In the genomic region with DNA sequence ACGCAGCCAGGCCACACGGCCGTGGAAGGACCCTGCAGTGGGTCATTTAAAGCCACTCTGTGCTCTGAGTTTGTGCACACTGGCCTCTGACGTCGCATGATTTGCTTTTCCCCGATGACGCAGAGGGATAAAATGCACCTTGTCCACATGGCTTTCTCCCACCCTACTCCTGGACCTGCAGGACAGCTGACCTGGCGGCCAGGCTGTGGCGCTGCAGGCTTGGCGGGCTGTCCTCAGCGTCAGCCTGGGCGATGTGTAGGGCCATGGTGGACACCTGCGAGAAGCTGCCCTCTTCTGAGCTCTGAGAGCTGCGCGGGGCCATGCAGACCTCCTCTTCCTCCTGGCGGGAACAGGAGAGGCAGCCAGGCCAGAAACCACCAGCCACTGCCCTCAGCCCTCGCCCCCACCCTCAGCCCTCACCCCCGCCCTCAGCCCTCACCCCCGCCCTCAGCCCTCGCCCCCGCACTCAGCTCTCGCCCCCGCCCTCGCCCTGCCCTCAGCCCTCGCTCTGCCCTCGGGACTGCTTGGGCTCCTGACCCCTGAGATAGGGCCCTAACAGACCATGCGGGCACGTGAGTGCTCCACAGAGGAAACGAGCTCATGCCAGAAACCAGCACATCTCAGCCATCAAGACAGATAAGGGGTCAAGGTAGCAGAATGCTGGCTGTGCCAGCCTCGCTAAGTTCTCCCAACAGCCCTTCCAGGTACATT, we compare ENCODE assay signal across 1 cellular context.
TF ChIP-seq lines count a peak whose summit lies in the region.

No MANE protein-coding gene starts in this region.

TF ChIP-seq in K562, 482 proteins besides CTCF, POLR2A, EP300 and RAD21 (continued from another document and continues in another):
- TF ChIP-seq, protein P1, sequence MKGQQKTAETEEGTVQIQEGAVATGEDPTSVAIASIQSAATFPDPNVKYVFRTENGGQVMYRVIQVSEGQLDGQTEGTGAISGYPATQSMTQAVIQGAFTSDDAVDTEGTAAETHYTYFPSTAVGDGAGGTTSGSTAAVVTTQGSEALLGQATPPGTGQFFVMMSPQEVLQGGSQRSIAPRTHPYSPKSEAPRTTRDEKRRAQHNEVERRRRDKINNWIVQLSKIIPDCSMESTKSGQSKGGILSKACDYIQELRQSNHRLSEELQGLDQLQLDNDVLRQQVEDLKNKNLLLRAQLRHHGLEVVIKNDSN (CRISPR knock-in tag; IDR thresholded peaks at IDR 0.05): peak; percentile 61
- TF ChIP-seq, protein P2, sequence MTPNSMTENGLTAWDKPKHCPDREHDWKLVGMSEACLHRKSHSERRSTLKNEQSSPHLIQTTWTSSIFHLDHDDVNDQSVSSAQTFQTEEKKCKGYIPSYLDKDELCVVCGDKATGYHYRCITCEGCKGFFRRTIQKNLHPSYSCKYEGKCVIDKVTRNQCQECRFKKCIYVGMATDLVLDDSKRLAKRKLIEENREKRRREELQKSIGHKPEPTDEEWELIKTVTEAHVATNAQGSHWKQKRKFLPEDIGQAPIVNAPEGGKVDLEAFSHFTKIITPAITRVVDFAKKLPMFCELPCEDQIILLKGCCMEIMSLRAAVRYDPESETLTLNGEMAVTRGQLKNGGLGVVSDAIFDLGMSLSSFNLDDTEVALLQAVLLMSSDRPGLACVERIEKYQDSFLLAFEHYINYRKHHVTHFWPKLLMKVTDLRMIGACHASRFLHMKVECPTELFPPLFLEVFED (CRISPR knock-in tag; conservative IDR thresholded peaks at IDR 0.05): no peak
- peak in 1 of 2 experiments; percentile 26; a peak in 1 of 4 replicates for TF ChIP-seq NRF1 (conservative IDR thresholded peaks at IDR 0.05 in 1 of 2, IDR thresholded peaks at IDR 0.05 in 1 of 2)
- TF ChIP-seq RCOR1 (IDR thresholded peaks at IDR 0.05; ENCODE audit: borderline replicate concordance in 1 of 2, low read depth in 2 of 2, low read length in 2 of 2): 0 out of 4 replicates have a peak, but pooled peaks of 1 of the 2 experiments have one; percentile 25
- no peak for TF ChIP-seq PYGO2 (tag; IDR thresholded peaks at IDR 0.05)
- no peak for TF ChIP-seq LARP7 (IDR thresholded peaks at IDR 0.05)
- TF ChIP-seq RB1 (IDR thresholded peaks at IDR 0.05; ENCODE audit: low read depth): peak; percentile 75
- TF ChIP-seq E4F1 (CRISPR knock-in tag; IDR thresholded peaks at IDR 0.05; ENCODE audit: borderline replicate concordance): no peak
- TF ChIP-seq HMG20B (CRISPR knock-in tag; IDR thresholded peaks at IDR 0.05): no peak
- TF ChIP-seq CC2D1A (IDR thresholded peaks at IDR 0.05): no peak
- TF ChIP-seq IRF9 (tag; IDR thresholded peaks at IDR 0.05): no peak
- TF ChIP-seq GTF2B (IDR thresholded peaks at IDR 0.05; ENCODE audit: extremely low read depth, insufficient read length): no peak
- TF ChIP-seq DIDO1 (tag; IDR thresholded peaks at IDR 0.05; ENCODE audit: low read depth): no peak
- no peak for TF ChIP-seq ZNF445 (CRISPR knock-in tag; IDR thresholded peaks at IDR 0.05; ENCODE audit: low read depth)
- no peak for TF ChIP-seq HDAC2 (IDR thresholded peaks at IDR 0.05)
- TF ChIP-seq NR3C1 (CRISPR knock-in tag; IDR thresholded peaks at IDR 0.05): no peak
- no peak for TF ChIP-seq THAP7 (CRISPR knock-in tag; IDR thresholded peaks at IDR 0.05)
- no peak for TF ChIP-seq ZC3H8 (IDR thresholded peaks at IDR 0.05)
- TF ChIP-seq, protein P3, sequence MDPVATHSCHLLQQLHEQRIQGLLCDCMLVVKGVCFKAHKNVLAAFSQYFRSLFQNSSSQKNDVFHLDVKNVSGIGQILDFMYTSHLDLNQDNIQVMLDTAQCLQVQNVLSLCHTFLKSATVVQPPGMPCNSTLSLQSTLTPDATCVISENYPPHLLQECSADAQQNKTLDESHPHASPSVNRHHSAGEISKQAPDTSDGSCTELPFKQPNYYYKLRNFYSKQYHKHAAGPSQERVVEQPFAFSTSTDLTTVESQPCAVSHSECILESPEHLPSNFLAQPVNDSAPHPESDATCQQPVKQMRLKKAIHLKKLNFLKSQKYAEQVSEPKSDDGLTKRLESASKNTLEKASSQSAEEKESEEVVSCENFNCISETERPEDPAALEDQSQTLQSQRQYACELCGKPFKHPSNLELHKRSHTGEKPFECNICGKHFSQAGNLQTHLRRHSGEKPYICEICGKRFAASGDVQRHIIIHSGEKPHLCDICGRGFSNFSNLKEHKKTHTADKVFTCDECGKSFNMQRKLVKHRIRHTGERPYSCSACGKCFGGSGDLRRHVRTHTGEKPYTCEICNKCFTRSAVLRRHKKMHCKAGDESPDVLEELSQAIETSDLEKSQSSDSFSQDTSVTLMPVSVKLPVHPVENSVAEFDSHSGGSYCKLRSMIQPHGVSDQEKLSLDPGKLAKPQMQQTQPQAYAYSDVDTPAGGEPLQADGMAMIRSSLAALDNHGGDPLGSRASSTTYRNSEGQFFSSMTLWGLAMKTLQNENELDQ (CRISPR knock-in tag; IDR thresholded peaks at IDR 0.05; ENCODE audit: borderline replicate concordance): no peak
- TF ChIP-seq NFXL1 (CRISPR knock-in tag; IDR thresholded peaks at IDR 0.05): no peak
- peak; percentile 63; the same call in 1 of the 2 replicates for TF ChIP-seq CTBP1 (IDR thresholded peaks at IDR 0.05; ENCODE audit: borderline replicate concordance)
- TF ChIP-seq ATF1 (CRISPR knock-in tag; IDR thresholded peaks at IDR 0.05): no peak
- peak; percentile 63 for TF ChIP-seq ATF1 (tag; IDR thresholded peaks at IDR 0.05)
- no peak for TF ChIP-seq HDGF (IDR thresholded peaks at IDR 0.05)
- TF ChIP-seq, protein P4, sequence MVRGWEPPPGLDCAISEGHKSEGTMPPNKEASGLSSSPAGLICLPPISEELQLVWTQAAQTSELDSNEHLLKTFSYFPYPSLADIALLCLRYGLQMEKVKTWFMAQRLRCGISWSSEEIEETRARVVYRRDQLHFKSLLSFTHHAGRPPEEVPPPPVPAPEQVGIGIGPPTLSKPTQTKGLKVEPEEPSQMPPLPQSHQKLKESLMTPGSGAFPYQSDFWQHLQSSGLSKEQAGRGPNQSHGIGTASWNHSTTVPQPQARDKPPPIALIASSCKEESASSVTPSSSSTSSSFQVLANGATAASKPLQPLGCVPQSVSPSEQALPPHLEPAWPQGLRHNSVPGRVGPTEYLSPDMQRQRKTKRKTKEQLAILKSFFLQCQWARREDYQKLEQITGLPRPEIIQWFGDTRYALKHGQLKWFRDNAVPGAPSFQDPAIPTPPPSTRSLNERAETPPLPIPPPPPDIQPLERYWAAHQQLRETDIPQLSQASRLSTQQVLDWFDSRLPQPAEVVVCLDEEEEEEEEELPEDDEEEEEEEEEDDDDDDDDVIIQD (CRISPR knock-in tag; IDR thresholded peaks at IDR 0.05): no peak
- TF ChIP-seq ARID2 (IDR thresholded peaks at IDR 0.05): no peak
- no peak for TF ChIP-seq ZNF175 (CRISPR knock-in tag; IDR thresholded peaks at IDR 0.05; ENCODE audit: low read depth)
- TF ChIP-seq EWSR1 (IDR thresholded peaks at IDR 0.05; ENCODE audit: borderline replicate concordance, low read depth, partially characterized antibody): no peak
- peak; percentile 91 for TF ChIP-seq TFAP4 (CRISPR knock-in tag; IDR thresholded peaks at IDR 0.05; ENCODE audit: borderline replicate concordance)
- no peak for TF ChIP-seq SIRT6 (IDR thresholded peaks at IDR 0.05; ENCODE audit: low read depth, low read length)
- TF ChIP-seq BHLHE40 (IDR thresholded peaks at IDR 0.05; ENCODE audit: low read length): peak; percentile 47
- TF ChIP-seq, protein P5, sequence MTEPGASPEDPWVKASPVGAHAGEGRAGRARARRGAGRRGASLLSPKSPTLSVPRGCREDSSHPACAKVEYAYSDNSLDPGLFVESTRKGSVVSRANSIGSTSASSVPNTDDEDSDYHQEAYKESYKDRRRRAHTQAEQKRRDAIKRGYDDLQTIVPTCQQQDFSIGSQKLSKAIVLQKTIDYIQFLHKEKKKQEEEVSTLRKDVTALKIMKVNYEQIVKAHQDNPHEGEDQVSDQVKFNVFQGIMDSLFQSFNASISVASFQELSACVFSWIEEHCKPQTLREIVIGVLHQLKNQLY (CRISPR knock-in tag; conservative IDR thresholded peaks at IDR 0.05): no peak
- TF ChIP-seq CREB1 (IDR thresholded peaks at IDR 0.05): peak; percentile 66; the same call in 1 of the 2 replicates
- TF ChIP-seq CREB1 (CRISPR knock-in tag; IDR thresholded peaks at IDR 0.05): peak; percentile 75
- no peak for TF ChIP-seq ZNF764 (CRISPR knock-in tag; IDR thresholded peaks at IDR 0.05; ENCODE audit: low read depth)
- no peak for TF ChIP-seq ZKSCAN1 (IDR thresholded peaks at IDR 0.05; ENCODE audit: low read depth, low read length)
- TF ChIP-seq NEUROD1 (IDR thresholded peaks at IDR 0.05; ENCODE audit: borderline replicate concordance, low read depth, low read length, partially characterized antibody): no peak
- no peak for TF ChIP-seq POLR3G (IDR thresholded peaks at IDR 0.05; ENCODE audit: extremely low read depth, insufficient read length, insufficient replicate concordance)
- TF ChIP-seq L3MBTL2 (IDR thresholded peaks at IDR 0.05): peak; percentile 67
- 0 out of 2 replicates have a peak, but pooled peaks have one; percentile 48 for TF ChIP-seq MYNN (IDR thresholded peaks at IDR 0.05)
- no peak for TF ChIP-seq MYNN (CRISPR knock-in tag; IDR thresholded peaks at IDR 0.05)
- TF ChIP-seq ZBTB12 (CRISPR knock-in tag; IDR thresholded peaks at IDR 0.05): no peak
- TF ChIP-seq, protein P6, sequence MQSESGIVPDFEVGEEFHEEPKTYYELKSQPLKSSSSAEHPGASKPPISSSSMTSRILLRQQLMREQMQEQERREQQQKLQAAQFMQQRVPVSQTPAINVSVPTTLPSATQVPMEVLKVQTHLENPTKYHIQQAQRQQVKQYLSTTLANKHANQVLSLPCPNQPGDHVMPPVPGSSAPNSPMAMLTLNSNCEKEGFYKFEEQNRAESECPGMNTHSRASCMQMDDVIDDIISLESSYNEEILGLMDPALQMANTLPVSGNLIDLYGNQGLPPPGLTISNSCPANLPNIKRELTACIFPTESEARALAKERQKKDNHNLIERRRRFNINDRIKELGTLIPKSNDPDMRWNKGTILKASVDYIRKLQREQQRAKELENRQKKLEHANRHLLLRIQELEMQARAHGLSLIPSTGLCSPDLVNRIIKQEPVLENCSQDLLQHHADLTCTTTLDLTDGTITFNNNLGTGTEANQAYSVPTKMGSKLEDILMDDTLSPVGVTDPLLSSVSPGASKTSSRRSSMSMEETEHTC (IDR thresholded peaks at IDR 0.05): no peak
- TF ChIP-seq STAG1 (CRISPR knock-in tag; IDR thresholded peaks at IDR 0.05; ENCODE audit: borderline replicate concordance): peak; percentile 94
- no peak for TF ChIP-seq CBFB (CRISPR knock-in tag; IDR thresholded peaks at IDR 0.05)
- peak in 1 of 3 experiments; percentile 28 for TF ChIP-seq YY1 (IDR thresholded peaks at IDR 0.05; ENCODE audit: borderline replicate concordance in 1 of 3, control insufficient read depth in 1 of 3, extremely low read depth in 1 of 3, insufficient read depth in 3 of 3, insufficient read length in 1 of 3, insufficient replicate concordance in 2 of 3, low read depth in 1 of 3, low read length in 2 of 3)
- no peak for TF ChIP-seq SMARCA4 (IDR thresholded peaks at IDR 0.05)
